ENCODE assay signal across 22 cellular contexts in the genomic region with DNA sequence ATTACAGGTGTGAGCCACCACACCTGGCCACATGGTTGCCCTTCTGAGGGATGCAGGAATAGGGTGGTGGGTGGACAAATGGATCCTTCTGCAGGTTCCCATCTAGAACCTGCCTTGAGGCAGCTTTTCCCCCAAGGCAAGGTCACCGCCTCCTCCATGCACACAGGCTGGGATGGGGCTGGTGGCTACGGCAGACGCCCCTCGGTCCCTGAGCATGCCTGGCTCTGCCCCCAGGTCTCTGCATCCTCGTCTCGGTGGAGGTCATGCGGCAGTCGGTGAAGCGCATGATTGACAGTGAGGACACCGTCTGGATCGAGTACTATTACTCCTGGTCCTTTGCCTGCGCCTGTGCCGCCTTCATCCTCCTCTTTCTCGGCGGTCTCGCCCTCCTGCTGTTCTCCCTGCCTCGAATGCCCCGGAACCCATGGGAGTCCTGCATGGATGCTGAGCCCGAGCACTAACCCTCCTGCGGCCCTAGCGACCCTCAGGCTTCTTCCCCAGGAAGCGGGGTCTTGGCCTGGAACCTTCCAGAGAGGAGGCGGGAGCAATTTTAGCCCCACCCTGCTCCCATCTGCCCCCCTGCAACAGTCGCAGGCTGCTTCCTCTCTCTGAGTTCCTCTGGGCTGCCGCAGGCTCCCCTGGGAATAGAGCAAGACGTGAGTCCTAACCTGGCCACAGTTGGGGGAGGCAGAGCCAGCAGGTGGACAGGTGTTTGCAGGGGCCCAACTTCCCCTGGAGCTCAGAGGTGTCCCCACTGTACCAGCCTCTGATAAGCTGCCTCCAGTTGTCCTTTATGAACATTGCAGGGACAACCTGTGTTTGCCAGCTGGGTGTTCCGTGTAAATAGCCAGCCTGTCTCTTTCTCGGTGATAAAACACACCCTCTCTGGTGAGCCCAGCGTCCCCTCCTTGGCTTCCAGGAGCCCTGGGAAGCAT. TPM values are rescaled to one million over a fixed set of nuclear protein-coding genes. Genes with fewer than 3 reads are reported as not detected.
A peak's percentile ranks its signal among the peaks of the same experiment; 100 is the strongest.
DNase-seq lines count a peak whose midpoint lies in the region; ATAC-seq and TF ChIP-seq lines count a peak whose summit lies in the region.
"Had no signal": no experiment of that assay in that cellular context is flagged by ENCODE, and none has a peak within 500 bp of the region (broad histone marks: within the 10 kb centered on the region; RNA-seq: fewer than 3 reads in every experiment).

No MANE protein-coding gene starts in this region.

- H3K27ac Mint-ChIP-seq in H9, result peak overlapping the region in 1 of 3 experiments; percentile 29; a peak in 2 of 7 replicates
- H3K27ac Mint-ChIP-seq: CD4-positive, alpha-beta T cell; IgD-negative memory B cell; stimulated activated effector memory CD8-positive, alpha-beta T cell treated with anti-CD3 and anti-CD28 coated beads, Interleukin-12 subunit alpha, Interleukin-12 subunit beta, amount 100 ng/mL, for 72 hours had no signal

- no peak overlapping the region for H2BK120ac ChIP-seq in H9 (ENCODE audit: low read depth, low read length, poor library complexity, severe bottlenecking)

- H3K4me1 Mint-ChIP-seq in H9, result peaks cover 0 to 3% of the 10 kb centered on the region in 2 experiments; a peak in 2 of 4 replicates
- H3K4me1 Mint-ChIP-seq: stimulated activated effector memory CD8-positive, alpha-beta T cell treated with anti-CD3 and anti-CD28 coated beads, Interleukin-12 subunit alpha, Interleukin-12 subunit beta, amount 100 ng/mL, for 72 hours had no signal

- H3K27ac ChIP-seq in H9 (ENCODE audit: insufficient read length, low read depth, low read length) (no peak overlapping the region), esophagus muscularis mucosa (replicated peaks in 1 of 4) (no peak overlapping the region), prostate gland (peak overlapping the region in 1 of 2 donors; percentile 42)
- H3K27ac ChIP-seq: A549, foreskin keratinocyte, neutrophil, upper lobe of left lung had no signal

- no peak overlapping the region for H4K91ac ChIP-seq in H9 (ENCODE audit: insufficient read length, low read depth, low read length)

- H3K4ac ChIP-seq in H9 (ENCODE audit: low read depth, low read length), result no peak overlapping the region

- H3K79me1 ChIP-seq in H9 (ENCODE audit: insufficient read depth, low read depth, low read length, poor library complexity, severe bottlenecking), result no peaks in the 10 kb centered on the region

- no peaks in the 10 kb centered on the region; a peak in 1 of 5 replicates for H3K9me3 Mint-ChIP-seq in H9
- H3K9me3 Mint-ChIP-seq: CD4-positive, alpha-beta T cell; IgD-negative memory B cell; stimulated activated effector memory CD8-positive, alpha-beta T cell treated with anti-CD3 and anti-CD28 coated beads, Interleukin-12 subunit alpha, Interleukin-12 subunit beta, amount 100 ng/mL, for 72 hours had no signal

- no peak overlapping the region for H3K4me2 ChIP-seq in H9 (ENCODE audit: insufficient read depth, insufficient read length, low read length)
- H3K4me2 ChIP-seq: A549 had no signal

- intact Hi-C loops in esophagus muscularis mucosa (cut with DNase I) (no loop called here), prostate gland (cut with DNase I) (no loop called here)

- H4K8ac ChIP-seq in H9 (replicated peaks; ENCODE audit: insufficient read length, low read depth, low read length), result no peak overlapping the region

- TF ChIP-seq POLR2A in esophagus muscularis mucosa (IDR thresholded peaks at IDR 0.05; ENCODE audit: low read depth) (no peak), prostate gland (IDR thresholded peaks at IDR 0.05) (no peak)

- H3K56ac ChIP-seq in H9 (ENCODE audit: insufficient read length, low read depth, low read length), result no peak overlapping the region

- H2BK15ac ChIP-seq in H9 (ENCODE audit: low read depth, low read length), result no peak overlapping the region

- no peaks in the 10 kb centered on the region for H3K23me2 ChIP-seq in H9 (ENCODE audit: insufficient read length, low read depth, low read length, poor library complexity, severe bottlenecking)

- no peaks in the 10 kb centered on the region for H3K4me1 ChIP-seq in H9 (ENCODE audit: insufficient read depth, low read length)
- no peaks in the 10 kb centered on the region for H3K4me1 ChIP-seq in esophagus muscularis mucosa
- no peaks in the 10 kb centered on the region for H3K4me1 ChIP-seq in prostate gland (replicated peaks)
- H3K4me1 ChIP-seq: A549, foreskin keratinocyte, upper lobe of left lung had no signal

- H4K5ac ChIP-seq in H9 (ENCODE audit: insufficient read length, low read depth, low read length), result no peak overlapping the region

- DNase-seq in NCI-H82 (lab: John Stamatoyannopoulos, UW) (peak; percentile 13), NCI-H82 treated with DMSO at 0.1 percent for 48 hours (lab: John Stamatoyannopoulos, UW; ENCODE audit: unreplicated experiment) (no peak), H9 (peak; percentile 29), esophagus muscularis mucosa (ENCODE audit: extremely low spot score) (peak; percentile 87), prostate gland (ENCODE audit: low spot score) (peak; percentile 67), midbrain (lab: John Stamatoyannopoulos, UW) (no peak), dermis blood vessel endothelial cell (no peak)
- DNase-seq: activated CD4-positive, alpha-beta T cell treated with anti-CD3 and anti-CD28 coated beads, Interleukin-2, amount 50 U/mL, for 4 hours; amygdala; foreskin keratinocyte; mesenchymal stem cell; NCI-H1092 treated with DMSO at 0.1 percent for 48 hours; NCI-H345; OCI-M1 had no signal

- H3K9ac ChIP-seq in H9 (ENCODE audit: extremely low read depth, insufficient read length, low read length), result no peak overlapping the region

- H3K4me3 ChIP-seq in esophagus muscularis mucosa, result no peak overlapping the region
- H3K4me3 ChIP-seq in prostate gland, result no peak overlapping the region
- H3K4me3 ChIP-seq: A549, upper lobe of left lung had no signal

- no peak overlapping the region for H2BK12ac ChIP-seq in H9 (ENCODE audit: insufficient read length, low read depth, low read length)

- no peak overlapping the region for H3K14ac ChIP-seq in H9 (ENCODE audit: insufficient read depth, low read length)

- H3K9me3 ChIP-seq in H9 (ENCODE audit: control insufficient read depth, low read depth, low read length) (no peaks in the 10 kb centered on the region), esophagus muscularis mucosa (no peaks in the 10 kb centered on the region), prostate gland (no peaks in the 10 kb centered on the region)
- H3K9me3 ChIP-seq: A549, neutrophil, upper lobe of left lung had no signal

- H3K79me2 ChIP-seq in H9 (ENCODE audit: insufficient read depth, low read length), result no peaks in the 10 kb centered on the region

- no peak overlapping the region for H2AK5ac ChIP-seq in H9 (ENCODE audit: insufficient read length, low read length)

- no peak overlapping the region for H2BK20ac ChIP-seq in H9 (ENCODE audit: low read depth, low read length, poor library complexity, severe bottlenecking)

- no peak for ATAC-seq in HG03521 (IDR thresholded peaks at IDR 0.05; ENCODE audit: unreplicated experiment)
- ATAC-seq: foreskin keratinocyte; stimulated activated effector memory CD8-positive, alpha-beta T cell treated with anti-CD3 and anti-CD28 coated beads, Interleukin-12 subunit alpha, Interleukin-12 subunit beta, amount 100 ng/mL, for 72 hours had no signal

- H3K27me3 ChIP-seq in H9 (ENCODE audit: insufficient read depth, low read length) (no peaks in the 10 kb centered on the region), esophagus muscularis mucosa (no peaks in the 10 kb centered on the region), prostate gland (replicated peaks; ENCODE audit: insufficient read depth) (no peaks in the 10 kb centered on the region)
- H3K27me3 ChIP-seq: foreskin keratinocyte, neutrophil, upper lobe of left lung had no signal

- no peak for TF ChIP-seq CTCF in H9 (conservative IDR thresholded peaks at IDR 0.05)
- no peak for TF ChIP-seq CTCF in esophagus muscularis mucosa (IDR thresholded peaks at IDR 0.05)
- TF ChIP-seq CTCF in prostate gland (IDR thresholded peaks at IDR 0.05), result no peak

- H3K18ac ChIP-seq in H9 (ENCODE audit: insufficient read length, low read depth, low read length), result no peak overlapping the region

- H3K36me3 ChIP-seq in esophagus muscularis mucosa, result no peaks in the 10 kb centered on the region
- H3K36me3 ChIP-seq in prostate gland, result no peaks in the 10 kb centered on the region
- H3K36me3 ChIP-seq: neutrophil, upper lobe of left lung had no signal

- no peak overlapping the region for H3K23ac ChIP-seq in H9 (ENCODE audit: insufficient read length, low read depth, low read length)

- H3K36me3 Mint-ChIP-seq in H9 (ENCODE audit: insufficient read depth in 1 of 3, low read depth in 3 of 3), result no peaks in the 10 kb centered on the region

- no peak overlapping the region for H2BK5ac ChIP-seq in H9 (ENCODE audit: insufficient read length, low read length)

- H3K4me3 Mint-ChIP-seq in H9, result no peak overlapping the region
- H3K4me3 Mint-ChIP-seq: CD4-positive, alpha-beta T cell; stimulated activated effector memory CD8-positive, alpha-beta T cell treated with anti-CD3 and anti-CD28 coated beads, Interleukin-12 subunit alpha, Interleukin-12 subunit beta, amount 100 ng/mL, for 72 hours had no signal

- TF ChIP-seq EP300 in esophagus muscularis mucosa (IDR thresholded peaks at IDR 0.05), result no peak

- WGBS in H9 (ENCODE audit: extremely low coverage, insufficient read length, low lambda C conversion rate), result no CpG with 5 or more reads among the region's 29 CpGs
- WGBS in esophagus muscularis mucosa, result 88% methylated on average over 22 of the region's 29 CpGs
- 81% methylated on average over 29 of the region's 29 CpGs for WGBS in prostate gland

- no peak overlapping the region for H3T11ph ChIP-seq in H9 (ENCODE audit: low read length)

- no peak overlapping the region for H2AFZ ChIP-seq in H9 (ENCODE audit: low read length)

- H4K20me1 ChIP-seq in H9 (ENCODE audit: control insufficient read depth, insufficient read depth, insufficient read length), result no peaks in the 10 kb centered on the region

- peaks cover 1% of the 10 kb centered on the region; the same call in 1 of the 2 replicates for H3K27me3 Mint-ChIP-seq in H9 (ENCODE audit: low read depth)
- H3K27me3 Mint-ChIP-seq: CD4-positive, alpha-beta T cell; IgD-negative memory B cell had no signal

RNA-seq across cellular contexts. Expression of a gene that starts 11.7 kb away (rescaled TPM):
- total RNA-seq in H9 (2021), result not detected in 2 replicates
- not detected for total RNA-seq in esophagus muscularis mucosa
- under 1 TPM in 1 of 2 donors, not detected in 1; 0.74 TPM for total RNA-seq in prostate gland
- total RNA-seq in dermis blood vessel endothelial cell, result not detected in 2 replicates
- total RNA-seq: CD4-positive, alpha-beta T cell; cerebellum; foreskin keratinocyte had no signal

Comparison
In these comparisons a context has a peak if more than half of its experiments do, and no peak if none do; other contexts are left out.
1. DNase-seq: peak in NCI-H82 (single experiment), H9 (single experiment), esophagus muscularis mucosa (single experiment) and prostate gland (single experiment); none in NCI-H82 treated with DMSO at 0.1 percent for 48 hours (single experiment), midbrain (single experiment) and dermis blood vessel endothelial cell (single experiment).